In genomic region chr21:41641821-41642368, GRCh38 we compare ENCODE assay signal across 9 cellular contexts.
A peak's percentile ranks its signal among the peaks of the same experiment; 100 is the strongest.
DNase-seq lines count a peak whose midpoint lies in the region; ATAC-seq and TF ChIP-seq lines count a peak whose summit lies in the region.
"Had no signal": no experiment of that assay in that cellular context is flagged by ENCODE, and none has a peak within 500 bp of the region (broad histone marks: within the 10 kb centered on the region; RNA-seq: fewer than 3 reads in every experiment).

No MANE protein-coding gene starts in this region.

- H3K79me2 ChIP-seq in osteoblast (ENCODE audit: insufficient read depth, low read length), result no peaks in the 10 kb centered on the region

- H3K27ac ChIP-seq in osteoblast (ENCODE audit: low read depth, low read length), result peak overlapping the region; percentile 98

- DNase-seq in AG08395 (ENCODE audit: low spot score), result peak; percentile 91
- DNase-seq in RKO (ENCODE audit: low spot score), result peak; percentile 66
- peak; percentile 95 for DNase-seq in fibroblast of peridontal ligament (ENCODE audit: extremely low read depth)
- peak; percentile 96 for DNase-seq in osteoblast (ENCODE audit: insufficient read length, low spot score, missing footprints)
- no peak for DNase-seq in COR-L47 (lab: John Stamatoyannopoulos, UW)
- DNase-seq in stimulated activated CD4-positive, alpha-beta T cell treated with anti-CD3 and anti-CD28 coated beads, Interleukin-4, amount 100 ng/mL, for 4 hours, result no peak
- no peak for DNase-seq in RPMI8226
- DNase-seq: NCI-H526 had no signal

- H3K36me3 ChIP-seq in osteoblast (ENCODE audit: insufficient read depth, low read length), result no peaks in the 10 kb centered on the region

- TF ChIP-seq CTCF in osteoblast (IDR thresholded peaks at IDR 0.05; ENCODE audit: extremely low read depth, low read depth, low read length), result no peak

- H3K4me1 ChIP-seq in osteoblast (ENCODE audit: insufficient read depth, low read length), result peaks cover 31% of the 10 kb centered on the region

- H4K20me1 ChIP-seq in osteoblast (ENCODE audit: insufficient read depth, low read length), result no peaks in the 10 kb centered on the region

- peak overlapping the region; percentile 71 for H3K4me2 ChIP-seq in osteoblast (ENCODE audit: insufficient read depth, low read length)

- H3K27me3 ChIP-seq in osteoblast (ENCODE audit: insufficient read depth, low read length), result no peaks in the 10 kb centered on the region

- H3K9me3 ChIP-seq in osteoblast (ENCODE audit: low read depth, low read length), result no peaks in the 10 kb centered on the region

- H2AFZ ChIP-seq in osteoblast (ENCODE audit: low read length), result peak overlapping the region; percentile 53

- no peak for ATAC-seq in GM21723 (IDR thresholded peaks at IDR 0.05; ENCODE audit: unreplicated experiment)

- H3K4me3 ChIP-seq in osteoblast (ENCODE audit: insufficient read depth, low read length), result peak overlapping the region; percentile 26

Comparison
In these comparisons a context has a peak if more than half of its experiments do, and no peak if none do; other contexts are left out.
1. DNase-seq: peak in AG08395 (single experiment), RKO (single experiment), fibroblast of peridontal ligament (single experiment) and osteoblast (single experiment); none in COR-L47 (single experiment), stimulated activated CD4-positive, alpha-beta T cell treated with anti-CD3 and anti-CD28 coated beads, Interleukin-4, amount 100 ng/mL, for 4 hours (0 of 2) and RPMI8226 (single experiment).